ENCODE assay signal across 1 cellular context in the genomic region with DNA sequence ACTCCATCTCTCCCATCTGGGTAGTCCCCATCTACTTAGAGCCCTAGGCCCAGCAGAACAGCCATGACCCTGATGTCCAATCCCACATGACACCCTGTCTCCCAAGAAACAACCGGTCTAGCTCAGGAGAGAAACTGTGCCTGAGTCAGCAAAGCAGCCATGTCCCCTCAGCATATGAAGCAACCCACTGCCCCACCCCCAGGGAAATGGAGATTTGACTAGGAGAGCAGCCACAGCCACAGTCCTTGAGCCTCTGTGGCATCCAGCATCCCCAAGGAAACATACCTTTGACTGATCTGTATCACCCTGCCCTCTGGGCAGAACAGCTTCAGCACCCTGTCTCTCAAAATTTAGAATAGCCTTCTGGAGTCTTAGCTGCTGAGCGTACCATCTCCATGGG.
TF ChIP-seq lines count a peak whose summit lies in the region.

No MANE protein-coding gene starts in this region.

TF ChIP-seq in GM23338, 12 proteins besides CTCF, POLR2A, EP300 and RAD21 (continued from another document):
- TF ChIP-seq, protein P1, sequence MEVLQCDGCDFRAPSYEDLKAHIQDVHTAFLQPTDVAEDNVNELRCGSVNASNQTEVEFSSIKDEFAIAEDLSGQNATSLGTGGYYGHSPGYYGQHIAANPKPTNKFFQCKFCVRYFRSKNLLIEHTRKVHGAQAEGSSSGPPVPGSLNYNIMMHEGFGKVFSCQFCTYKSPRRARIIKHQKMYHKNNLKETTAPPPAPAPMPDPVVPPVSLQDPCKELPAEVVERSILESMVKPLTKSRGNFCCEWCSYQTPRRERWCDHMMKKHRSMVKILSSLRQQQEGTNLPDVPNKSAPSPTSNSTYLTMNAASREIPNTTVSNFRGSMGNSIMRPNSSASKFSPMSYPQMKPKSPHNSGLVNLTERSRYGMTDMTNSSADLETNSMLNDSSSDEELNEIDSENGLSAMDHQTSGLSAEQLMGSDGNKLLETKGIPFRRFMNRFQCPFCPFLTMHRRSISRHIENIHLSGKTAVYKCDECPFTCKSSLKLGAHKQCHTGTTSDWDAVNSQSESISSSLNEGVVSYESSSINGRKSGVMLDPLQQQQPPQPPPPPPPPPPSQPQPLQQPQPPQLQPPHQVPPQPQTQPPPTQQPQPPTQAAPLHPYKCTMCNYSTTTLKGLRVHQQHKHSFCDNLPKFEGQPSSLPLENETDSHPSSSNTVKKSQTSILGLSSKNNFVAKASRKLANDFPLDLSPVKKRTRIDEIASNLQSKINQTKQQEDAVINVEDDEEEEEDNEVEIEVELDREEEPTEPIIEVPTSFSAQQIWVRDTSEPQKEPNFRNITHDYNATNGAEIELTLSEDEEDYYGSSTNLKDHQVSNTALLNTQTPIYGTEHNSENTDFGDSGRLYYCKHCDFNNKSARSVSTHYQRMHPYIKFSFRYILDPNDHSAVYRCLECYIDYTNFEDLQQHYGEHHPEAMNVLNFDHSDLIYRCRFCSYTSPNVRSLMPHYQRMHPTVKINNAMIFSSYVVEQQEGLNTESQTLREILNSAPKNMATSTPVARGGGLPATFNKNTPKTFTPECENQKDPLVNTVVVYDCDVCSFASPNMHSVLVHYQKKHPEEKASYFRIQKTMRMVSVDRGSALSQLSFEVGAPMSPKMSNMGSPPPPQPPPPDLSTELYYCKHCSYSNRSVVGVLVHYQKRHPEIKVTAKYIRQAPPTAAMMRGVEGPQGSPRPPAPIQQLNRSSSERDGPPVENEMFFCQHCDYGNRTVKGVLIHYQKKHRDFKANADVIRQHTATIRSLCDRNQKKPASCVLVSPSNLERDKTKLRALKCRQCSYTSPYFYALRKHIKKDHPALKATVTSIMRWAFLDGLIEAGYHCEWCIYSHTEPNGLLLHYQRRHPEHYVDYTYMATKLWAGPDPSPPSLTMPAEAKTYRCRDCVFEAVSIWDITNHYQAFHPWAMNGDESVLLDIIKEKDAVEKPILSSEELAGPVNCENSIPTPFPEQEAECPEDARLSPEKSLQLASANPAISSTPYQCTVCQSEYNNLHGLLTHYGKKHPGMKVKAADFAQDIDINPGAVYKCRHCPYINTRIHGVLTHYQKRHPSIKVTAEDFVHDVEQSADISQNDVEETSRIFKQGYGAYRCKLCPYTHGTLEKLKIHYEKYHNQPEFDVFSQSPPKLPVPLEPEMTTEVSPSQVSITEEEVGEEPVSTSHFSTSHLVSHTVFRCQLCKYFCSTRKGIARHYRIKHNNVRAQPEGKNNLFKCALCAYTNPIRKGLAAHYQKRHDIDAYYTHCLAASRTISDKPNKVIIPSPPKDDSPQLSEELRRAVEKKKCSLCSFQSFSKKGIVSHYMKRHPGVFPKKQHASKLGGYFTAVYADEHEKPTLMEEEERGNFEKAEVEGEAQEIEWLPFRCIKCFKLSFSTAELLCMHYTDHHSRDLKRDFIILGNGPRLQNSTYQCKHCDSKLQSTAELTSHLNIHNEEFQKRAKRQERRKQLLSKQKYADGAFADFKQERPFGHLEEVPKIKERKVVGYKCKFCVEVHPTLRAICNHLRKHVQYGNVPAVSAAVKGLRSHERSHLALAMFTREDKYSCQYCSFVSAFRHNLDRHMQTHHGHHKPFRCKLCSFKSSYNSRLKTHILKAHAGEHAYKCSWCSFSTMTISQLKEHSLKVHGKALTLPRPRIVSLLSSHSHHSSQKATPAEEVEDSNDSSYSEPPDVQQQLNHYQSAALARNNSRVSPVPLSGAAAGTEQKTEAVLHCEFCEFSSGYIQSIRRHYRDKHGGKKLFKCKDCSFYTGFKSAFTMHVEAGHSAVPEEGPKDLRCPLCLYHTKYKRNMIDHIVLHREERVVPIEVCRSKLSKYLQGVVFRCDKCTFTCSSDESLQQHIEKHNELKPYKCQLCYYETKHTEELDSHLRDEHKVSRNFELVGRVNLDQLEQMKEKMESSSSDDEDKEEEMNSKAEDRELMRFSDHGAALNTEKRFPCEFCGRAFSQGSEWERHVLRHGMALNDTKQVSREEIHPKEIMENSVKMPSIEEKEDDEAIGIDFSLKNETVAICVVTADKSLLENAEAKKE (CRISPR knock-in tag; IDR thresholded peaks at IDR 0.05) = no peak
- no peak for TF ChIP-seq JUNB (IDR thresholded peaks at IDR 0.05; ENCODE audit: unreplicated experiment)
- TF ChIP-seq, protein P2, sequence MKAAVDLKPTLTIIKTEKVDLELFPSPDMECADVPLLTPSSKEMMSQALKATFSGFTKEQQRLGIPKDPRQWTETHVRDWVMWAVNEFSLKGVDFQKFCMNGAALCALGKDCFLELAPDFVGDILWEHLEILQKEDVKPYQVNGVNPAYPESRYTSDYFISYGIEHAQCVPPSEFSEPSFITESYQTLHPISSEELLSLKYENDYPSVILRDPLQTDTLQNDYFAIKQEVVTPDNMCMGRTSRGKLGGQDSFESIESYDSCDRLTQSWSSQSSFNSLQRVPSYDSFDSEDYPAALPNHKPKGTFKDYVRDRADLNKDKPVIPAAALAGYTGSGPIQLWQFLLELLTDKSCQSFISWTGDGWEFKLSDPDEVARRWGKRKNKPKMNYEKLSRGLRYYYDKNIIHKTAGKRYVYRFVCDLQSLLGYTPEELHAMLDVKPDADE (IDR thresholded peaks at IDR 0.05) = no peak
